Comparison of ENCODE assay signal across 36 cellular contexts in genomic region chr1:191306916-191307315, GRCh38.
"Had no signal": no experiment of that assay in that cellular context is flagged by ENCODE, and none has a peak within 500 bp of the region (broad histone marks: within the 10 kb centered on the region; RNA-seq: fewer than 3 reads in every experiment).

No MANE protein-coding gene starts in this region.

- H3K9me3 Mint-ChIP-seq: activated T-helper 1 cell treated with anti-CD3 and anti-CD28 coated beads, Interleukin-12 subunit alpha, Interleukin-12 subunit beta, Interleukin-2, Interleukin-4 antibody, amounts not matched to agents 30 ng/mL and 10 ng/mL and 1 ng/mL, durations not matched to agents 14 hours and 24 hours and 36 hours had no signal

- H3K27me3 Mint-ChIP-seq: activated B cell treated with CpG ODN at 0.5 μM for 24 hours; activated CD4-positive, alpha-beta memory T cell treated with anti-CD3 and anti-CD28 coated beads for 36 hours; activated CD4-positive, alpha-beta T cell treated with anti-CD3 and anti-CD28 coated beads, Interleukin-2, amount 10 ng/mL, durations not matched to agents 24 days and 14 days; activated CD8-positive, alpha-beta T cell treated with anti-CD3 and anti-CD28 coated beads for 36 hours; activated naive CD8-positive, alpha-beta T cell treated with anti-CD3 and anti-CD28 coated beads for 36 hours; activated T-helper 17 cell treated with anti-CD3 and anti-CD28 coated beads, Interleukin-2, amount 50 U/mL, for 72 hours; brain; central memory CD8-positive, alpha-beta T cell had no signal

- H3K4me3 Mint-ChIP-seq: activated B cell treated with CpG ODN at 0.5 μM for 24 hours; activated CD4-positive, alpha-beta memory T cell treated with anti-CD3 and anti-CD28 coated beads for 36 hours; activated CD4-positive, alpha-beta T cell treated with anti-CD3 and anti-CD28 coated beads, Interleukin-2, amount 10 ng/mL, durations not matched to agents 24 days and 14 days; activated CD8-positive, alpha-beta T cell treated with anti-CD3 and anti-CD28 coated beads for 36 hours; activated naive CD4-positive, alpha-beta T cell treated with anti-CD3 and anti-CD28 coated beads for 36 hours; activated naive CD8-positive, alpha-beta T cell treated with anti-CD3 and anti-CD28 coated beads for 36 hours; activated T-cell treated with anti-CD3 and anti-CD28 coated beads, Interleukin-2, amount 50 U/mL, for 4 hours; activated T-cell treated with anti-CD3 and anti-CD28 coated beads, Interleukin-2, amount 50 U/mL, for 72 hours; activated T-helper 1 cell treated with anti-CD3 and anti-CD28 coated beads, Interleukin-12 subunit alpha, Interleukin-12 subunit beta, Interleukin-2, Interleukin-4 antibody, amounts not matched to agents 30 ng/mL and 10 ng/mL and 1 ng/mL, durations not matched to agents 14 hours and 24 hours and 36 hours; activated T-helper 17 cell treated with anti-CD3 and anti-CD28 coated beads, Interleukin-2, amount 50 U/mL, for 72 hours; brain; central memory CD8-positive, alpha-beta T cell; T-helper 1 cell treated with Interleukin-12 subunit alpha and Interleukin-12 subunit beta and Interleukin-4 antibody, amounts not matched to agents 30 μg/mL and 1 μg/mL, for 36 hours; T-helper 2 cell treated with Interferon-gamma antibody and Interleukin-4, amounts not matched to agents 5 μg/mL and 100 μg/mL, for 36 hours had no signal

- H3K27ac ChIP-seq: adrenal gland, ascending aorta, cardiac muscle cell, VCaP had no signal

- DNase-seq: activated B cell treated with CpG ODN at 0.5 μM for 24 hours; activated CD4-positive, alpha-beta memory T cell treated with anti-CD3 and anti-CD28 coated beads for 36 hours; activated CD4-positive, alpha-beta T cell treated with anti-CD3 and anti-CD28 coated beads for 4 hours; activated CD4-positive, alpha-beta T cell treated with anti-CD3 and anti-CD28 coated beads, Interleukin-2, amount 10 ng/mL, durations not matched to agents 24 days and 14 days; activated CD4-positive, alpha-beta T cell treated with anti-CD3 and anti-CD28 coated beads, Interleukin-2, amount 50 U/mL, for 1 hour; activated CD4-positive, alpha-beta T cell treated with anti-CD3 and anti-CD28 coated beads, Interleukin-2, amount 50 U/mL, for 4 hours; activated CD4-positive, CD25-positive, alpha-beta regulatory T cell treated with anti-CD3 and anti-CD28 coated beads, Interleukin-2, amount 50 U/mL, for 72 hours; activated CD8-positive, alpha-beta memory T cell treated with anti-CD3 and anti-CD28 coated beads, Interleukin-2, amount 50 U/mL, for 4 hours; activated CD8-positive, alpha-beta T cell treated with anti-CD3 and anti-CD28 coated beads for 36 hours; activated effector memory CD4-positive, alpha-beta T cell treated with anti-CD3 and anti-CD28 coated beads, Interleukin-2, amount 50 U/mL, for 16 hours; activated gamma-delta T cell treated with Interleukin-2 at 50 U/mL for 16 hours; activated naive CD4-positive, alpha-beta T cell; activated naive CD4-positive, alpha-beta T cell treated with anti-CD3 and anti-CD28 coated beads for 36 hours; activated naive CD4-positive, alpha-beta T cell treated with anti-CD3 and anti-CD28 coated beads, Interleukin-2, amount 50 U/mL, for 16 hours; activated naive CD8-positive, alpha-beta T cell treated with anti-CD3 and anti-CD28 coated beads for 36 hours; activated T-cell treated with anti-CD3 and anti-CD28 coated beads for 4 hours; activated T-cell treated with anti-CD3 and anti-CD28 coated beads, Interleukin-2, amount 50 U/mL, for 1 hour; activated T-cell treated with anti-CD3 and anti-CD28 coated beads, Interleukin-2, amount 50 U/mL, for 4 hours; activated T-cell treated with anti-CD3 and anti-CD28 coated beads, Interleukin-2, amount 50 U/mL, for 72 hours; adrenal gland; amniotic stem cell; caudate nucleus; cerebellar nuclear complex; T-helper 1 cell; T-helper 2 cell; T-helper 9 cell had no signal

- H3K4me1 ChIP-seq: adrenal gland, ascending aorta had no signal

- H3K36me3 ChIP-seq: adrenal gland, ascending aorta, cardiac muscle cell had no signal

- ATAC-seq: activated CD8-positive, alpha-beta T cell treated with anti-CD3 and anti-CD28 coated beads for 36 hours; activated naive CD4-positive, alpha-beta T cell treated with anti-CD3 and anti-CD28 coated beads, Interleukin-2, amount 50 U/mL, for 72 hours; activated T-cell treated with anti-CD3 and anti-CD28 coated beads, Interleukin-2, amount 50 U/mL, for 4 hours; activated T-cell treated with anti-CD3 and anti-CD28 coated beads, Interleukin-2, amount 50 U/mL, for 72 hours; activated T-helper 17 cell treated with anti-CD3 and anti-CD28 coated beads, Interleukin-2, amount 50 U/mL, for 72 hours had no signal

- H3K4me3 ChIP-seq: adrenal gland, ascending aorta, cardiac muscle cell had no signal

- H3K27ac Mint-ChIP-seq: activated B cell treated with CpG ODN at 0.5 μM for 24 hours; activated CD4-positive, alpha-beta memory T cell treated with anti-CD3 and anti-CD28 coated beads for 36 hours; activated CD4-positive, alpha-beta T cell treated with anti-CD3 and anti-CD28 coated beads, Interleukin-2, amount 10 ng/mL, durations not matched to agents 24 days and 14 days; activated CD8-positive, alpha-beta T cell treated with anti-CD3 and anti-CD28 coated beads for 36 hours; activated naive CD4-positive, alpha-beta T cell treated with anti-CD3 and anti-CD28 coated beads for 36 hours; activated naive CD4-positive, alpha-beta T cell treated with anti-CD3 and anti-CD28 coated beads, Interleukin-2, amount 50 U/mL, for 72 hours; activated naive CD8-positive, alpha-beta T cell treated with anti-CD3 and anti-CD28 coated beads for 36 hours; activated T-cell treated with anti-CD3 and anti-CD28 coated beads, Interleukin-2, amount 50 U/mL, for 72 hours; activated T-helper 1 cell treated with anti-CD3 and anti-CD28 coated beads, Interleukin-12 subunit alpha, Interleukin-12 subunit beta, Interleukin-2, Interleukin-4 antibody, amounts not matched to agents 30 ng/mL and 10 ng/mL and 1 ng/mL, durations not matched to agents 14 hours and 24 hours and 36 hours; activated T-helper 17 cell treated with anti-CD3 and anti-CD28 coated beads, Interleukin-2, amount 50 U/mL, for 72 hours; brain; T-helper 1 cell treated with Interleukin-12 subunit alpha and Interleukin-12 subunit beta and Interleukin-4 antibody, amounts not matched to agents 30 μg/mL and 1 μg/mL, for 36 hours; T-helper 2 cell treated with Interferon-gamma antibody and Interleukin-4, amounts not matched to agents 5 μg/mL and 100 μg/mL, for 36 hours had no signal

- H3K9me3 ChIP-seq: adrenal gland, ascending aorta had no signal

- H3K4me1 Mint-ChIP-seq: activated B cell treated with CpG ODN at 0.5 μM for 24 hours; activated CD4-positive, alpha-beta T cell treated with anti-CD3 and anti-CD28 coated beads, Interleukin-2, amount 10 ng/mL, durations not matched to agents 24 days and 14 days; activated naive CD8-positive, alpha-beta T cell treated with anti-CD3 and anti-CD28 coated beads for 36 hours; activated T-helper 17 cell treated with anti-CD3 and anti-CD28 coated beads, Interleukin-2, amount 50 U/mL, for 72 hours; brain; central memory CD8-positive, alpha-beta T cell had no signal

- H3K36me3 Mint-ChIP-seq: activated CD4-positive, alpha-beta memory T cell treated with anti-CD3 and anti-CD28 coated beads for 36 hours; activated naive CD8-positive, alpha-beta T cell treated with anti-CD3 and anti-CD28 coated beads for 36 hours; brain had no signal

- H3K27me3 ChIP-seq: adrenal gland, ascending aorta, cardiac muscle cell had no signal
